Comparison of ENCODE assay signal across 8 cellular contexts in genomic region chr7:101815826-101816488, GRCh38. TPM values are rescaled to one million over a fixed set of nuclear protein-coding genes. Genes with fewer than 3 reads are reported as not detected.
DNase-seq lines count a peak whose midpoint lies in the region; ATAC-seq and TF ChIP-seq lines count a peak whose summit lies in the region.

No MANE protein-coding gene starts in this region.

- H3K18ac ChIP-seq in neuronal stem cell (ENCODE audit: low read length): peak overlapping the region; percentile 85

- H2AFZ ChIP-seq in neuronal stem cell (ENCODE audit: low read length): peak overlapping the region; percentile 84

- DNase-seq in D341Med (ENCODE audit: low spot score) (peak; percentile 90), RPMI8226 (peak; percentile 92), foreskin keratinocyte (no peak), neuronal stem cell (ENCODE audit: low spot score) (peak; percentile 80), substantia nigra (lab: John Stamatoyannopoulos, UW) (peak in 41 of 49 donors; percentile 14 to 78 (median 54))
- DNase-seq in Jurkat, Clone E6-1 (ENCODE audit: low read depth, low spot score): peak; percentile 80
- peak; percentile 61 for DNase-seq in activated effector memory CD4-positive, alpha-beta T cell treated with Interleukin-2 at 50 U/mL for 16 hours

- peaks cover 5% of the 10 kb centered on the region for H3K79me1 ChIP-seq in neuronal stem cell (ENCODE audit: low read depth, low read length)

- no peaks in the 10 kb centered on the region for H3K9me3 ChIP-seq in neuronal stem cell (replicated peaks in 1 of 2; ENCODE audit: control insufficient read depth in 2 of 2, insufficient read depth in 1 of 2, low read depth in 1 of 2, low read length in 2 of 2)

- no peak overlapping the region for H3K14ac ChIP-seq in neuronal stem cell (ENCODE audit: low read length)

- H3K4ac ChIP-seq in neuronal stem cell (ENCODE audit: low read length): no peak overlapping the region

- TF ChIP-seq CTCF in foreskin keratinocyte (conservative IDR thresholded peaks at IDR 0.05): peak; percentile 37

- H3K27ac ChIP-seq in foreskin keratinocyte (no peak overlapping the region), neuronal stem cell (replicated peaks; ENCODE audit: low read length) (peak overlapping the region; percentile 91), substantia nigra (ENCODE audit: low read depth, low read length, poor library complexity, severe bottlenecking) (no peak overlapping the region)

- WGBS in neuronal stem cell (ENCODE audit: extremely low coverage in 2 of 2, insufficient read length in 2 of 2, insufficient replicate concordance in 1 of 2), 2 donors: no CpG with 5 or more reads among the region's 88 CpGs

- H4K91ac ChIP-seq in neuronal stem cell (ENCODE audit: low read depth, low read length, poor library complexity): no peak overlapping the region

- ATAC-seq in GM21515 (IDR thresholded peaks at IDR 0.05; ENCODE audit: unreplicated experiment) (peak; percentile 51), foreskin keratinocyte (peak; percentile 79)

- H3K4me1 ChIP-seq in foreskin keratinocyte: peaks cover 15% of the 10 kb centered on the region
- peaks cover 13 to 14% of the 10 kb centered on the region in 2 donors for H3K4me1 ChIP-seq in neuronal stem cell (ENCODE audit: control insufficient read depth in 2 of 2, insufficient read depth in 1 of 2, low read depth in 1 of 2, low read length in 2 of 2)

- no peak overlapping the region for H3K4me2 ChIP-seq in neuronal stem cell (ENCODE audit: insufficient read depth, low read length, poor library complexity, severe bottlenecking)

- peak overlapping the region; percentile 55 for H3K4me3 ChIP-seq in Jurkat, Clone E6-1 (ENCODE audit: low read length)
- H3K4me3 ChIP-seq in neuronal stem cell (ENCODE audit: low read length in 2 of 2): peak overlapping the region; percentile 68 to 86

- H2BK120ac ChIP-seq in neuronal stem cell (ENCODE audit: low read depth, low read length): no peak overlapping the region

- H2AK5ac ChIP-seq in neuronal stem cell (ENCODE audit: low read depth, low read length): no peak overlapping the region

- no peak overlapping the region for H4K8ac ChIP-seq in neuronal stem cell (ENCODE audit: low read depth, low read length)

- no peak overlapping the region for H3K23ac ChIP-seq in neuronal stem cell (ENCODE audit: low read depth, low read length, poor library complexity)

- H2BK12ac ChIP-seq in neuronal stem cell (ENCODE audit: low read length): no peak overlapping the region

- H3K36me3 ChIP-seq in neuronal stem cell (replicated peaks in 1 of 2; ENCODE audit: control insufficient read depth in 2 of 2, insufficient read depth in 2 of 2, low read length in 2 of 2): peaks cover 0 to 6% of the 10 kb centered on the region in 2 donors

- H3K27me3 ChIP-seq in foreskin keratinocyte: no peaks in the 10 kb centered on the region
- peaks cover 7 to 39% (median 18%) of the 10 kb centered on the region in 3 experiments for H3K27me3 ChIP-seq in neuronal stem cell (ENCODE audit: control insufficient read depth in 3 of 3, insufficient read depth in 3 of 3, low read depth in 1 of 3, low read length in 3 of 3)

- H2BK15ac ChIP-seq in neuronal stem cell (ENCODE audit: low read length): no peak overlapping the region

- no peak overlapping the region for H2BK5ac ChIP-seq in neuronal stem cell (ENCODE audit: low read length)

- peak overlapping the region; percentile 60 for H3K9ac ChIP-seq in neuronal stem cell (ENCODE audit: low read depth, low read length, poor library complexity)

RNA-seq across cellular contexts. Expression of gene CUX1, which starts 1.5 kb away (rescaled TPM):
- 19.2 TPM for polyA plus RNA-seq in Jurkat, Clone E6-1 (2012; ENCODE audit: insufficient read depth, insufficient read length)
- total RNA-seq in foreskin keratinocyte: 27.1 and 30.2 TPM in 2 replicates
- polyA plus RNA-seq in foreskin keratinocyte: 17.5 and 20.7 TPM in 2 replicates
- 47.3 TPM for polyA plus RNA-seq in neuronal stem cell (2013, experiment 1 of 2)
- 46.1 TPM for polyA plus RNA-seq in neuronal stem cell (2013, experiment 2 of 2)

Comparison
In these comparisons a context has a peak if more than half of its experiments do, and no peak if none do; other contexts are left out.
1. DNase-seq: peak in D341Med (single experiment), Jurkat, Clone E6-1 (single experiment), RPMI8226 (single experiment), activated effector memory CD4-positive, alpha-beta T cell treated with Interleukin-2 at 50 U/mL for 16 hours (single experiment), neuronal stem cell (single experiment) and substantia nigra (41 of 49); none in foreskin keratinocyte (0 of 2).